ENCODE assay signal across 8 cellular contexts in the genomic region with DNA sequence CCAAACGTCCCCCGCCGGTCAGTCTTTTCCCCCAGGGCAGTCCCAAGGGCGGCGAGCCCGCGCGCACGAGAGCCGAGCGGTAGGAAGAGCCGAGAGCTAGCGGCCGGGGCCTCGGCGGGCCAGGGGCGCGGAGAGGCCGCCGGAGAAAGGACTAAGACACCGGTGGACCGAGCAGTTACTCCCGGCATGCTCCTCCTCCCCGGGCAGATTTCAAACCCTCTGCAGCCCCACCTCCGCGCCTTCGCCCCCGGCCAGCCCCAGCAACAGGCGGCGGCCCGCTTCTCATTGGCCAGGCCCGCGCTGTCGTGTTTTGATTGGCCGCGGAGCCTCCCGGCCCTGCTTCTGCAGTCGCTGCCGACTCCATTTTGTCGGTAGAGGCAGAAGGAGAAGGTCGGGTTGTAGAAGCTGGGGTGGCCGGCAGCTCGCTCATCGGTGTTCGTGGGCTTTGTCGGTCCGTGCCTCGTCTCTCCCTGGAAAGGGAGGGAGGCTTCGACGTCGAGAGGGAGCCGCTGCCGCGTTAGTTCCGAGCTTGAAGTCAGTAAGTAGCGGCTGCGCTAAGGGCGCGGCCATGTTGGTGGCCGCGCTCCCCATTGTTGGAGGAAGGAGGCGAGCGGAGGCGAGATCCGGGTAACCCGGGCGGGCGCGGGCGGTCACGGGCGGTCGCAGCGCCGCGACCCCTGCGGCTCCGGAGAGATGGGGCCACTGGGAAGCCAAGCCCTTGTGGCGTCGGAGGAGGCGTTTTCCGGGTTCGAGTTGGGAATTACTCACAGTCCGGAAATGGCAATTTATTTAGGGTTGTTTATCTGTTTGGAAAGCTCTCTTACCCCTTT. TPM values are rescaled to one million over a fixed set of nuclear protein-coding genes. Genes with fewer than 3 reads are reported as not detected.
DNase-seq lines count a peak whose midpoint lies in the region; ATAC-seq and TF ChIP-seq lines count a peak whose summit lies in the region.

A gene with protein sequence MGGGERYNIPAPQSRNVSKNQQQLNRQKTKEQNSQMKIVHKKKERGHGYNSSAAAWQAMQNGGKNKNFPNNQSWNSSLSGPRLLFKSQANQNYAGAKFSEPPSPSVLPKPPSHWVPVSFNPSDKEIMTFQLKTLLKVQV (plus strand): TSS at position 368 of the 830 bp plus-strand sequence. CDS start 1,630 bp downstream, outside the sequence.

- H3K27me3 ChIP-seq in BLaER1 treated with 17β-estradiol and CSF1 and Interleukin-3, amounts not matched to agents 10 nM and 100 nM: no peaks in the 10 kb centered on the region
- no peaks in the 10 kb centered on the region for H3K27me3 ChIP-seq in liver (ENCODE audit: control insufficient read depth in 4 of 4, insufficient read depth in 4 of 4, low read length in 3 of 4)

- peak within 1 kb of the TSS; percentile 69 to 93 (median 84) for H3K4me3 ChIP-seq in BLaER1 treated with 17β-estradiol and CSF1 and Interleukin-3, amounts not matched to agents 10 nM and 100 nM
- H3K4me3 ChIP-seq in liver (ENCODE audit: low read depth in 1 of 3, low read length in 3 of 3): peak within 1 kb of the TSS; percentile 91 to 95 (median 92)

- H3K36me3 ChIP-seq in BLaER1 treated with 17β-estradiol and CSF1 and Interleukin-3, amounts not matched to agents 10 nM and 100 nM: peaks cover 27 to 39% (median 35%) of the 10 kb centered on the region in 11 experiments; a peak in 20 of 22 replicates
- peaks cover 1 to 8% (median 5%) of the 10 kb centered on the region in 4 donors for H3K36me3 ChIP-seq in liver (ENCODE audit: control insufficient read depth in 4 of 4, insufficient read depth in 3 of 4, low read depth in 1 of 4, low read length in 3 of 4)

- peak within 1 kb of the TSS; percentile 78 to 92 (median 86) for H3K4me2 ChIP-seq in BLaER1 treated with 17β-estradiol and CSF1 and Interleukin-3, amounts not matched to agents 10 nM and 100 nM

- H3K9ac ChIP-seq in BLaER1 treated with 17β-estradiol and CSF1 and Interleukin-3, amounts not matched to agents 10 nM and 100 nM: peak within 1 kb of the TSS; percentile 97 to 100 (median 99)
- peak within 1 kb of the TSS; percentile 97 to 100 for H3K9ac ChIP-seq in liver (ENCODE audit: low read depth in 1 of 2, low read length in 2 of 2)

- H3K4me1 ChIP-seq in BLaER1 treated with 17β-estradiol and CSF1 and Interleukin-3, amounts not matched to agents 10 nM and 100 nM: peaks cover 51 to 67% (median 58%) of the 10 kb centered on the region in 10 experiments
- peaks cover 0 to 23% (median 19%) of the 10 kb centered on the region in 4 donors for H3K4me1 ChIP-seq in liver (ENCODE audit: control insufficient read depth in 4 of 4, insufficient read depth in 4 of 4, low read length in 3 of 4)

- peak in 1 of 2 donors; percentile 16 for TF ChIP-seq RAD21 in liver (IDR thresholded peaks at IDR 0.05)

- peak within 1 kb of the TSS; percentile 97 to 100 (median 99) for H3K27ac ChIP-seq in BLaER1 treated with 17β-estradiol and CSF1 and Interleukin-3, amounts not matched to agents 10 nM and 100 nM
- H3K27ac ChIP-seq in liver (ENCODE audit: low read depth in 1 of 2, low read length in 2 of 2): peak within 1 kb of the TSS; percentile 95 to 98

- TF ChIP-seq CTCF in liver (IDR thresholded peaks at IDR 0.05; ENCODE audit: low read depth, low read length, missing input control): no peak

- no peaks in the 10 kb centered on the region for H3K9me3 ChIP-seq in BLaER1 treated with 17β-estradiol and CSF1 and Interleukin-3, amounts not matched to agents 10 nM and 100 nM (replicated peaks in 1 of 11)
- H3K9me3 ChIP-seq in liver (ENCODE audit: control insufficient read depth in 4 of 4, low read length in 3 of 4): no peaks in the 10 kb centered on the region

- WGBS in liver: under 1% methylated on average over 84 of the region's 84 CpGs

- peaks cover 17 to 36% (median 33%) of the 10 kb centered on the region in 11 experiments; a peak in 21 of 22 replicates for H4K20me1 ChIP-seq in BLaER1 treated with 17β-estradiol and CSF1 and Interleukin-3, amounts not matched to agents 10 nM and 100 nM

- DNase-seq in NCI-H774 (lab: John Stamatoyannopoulos, UW): peak; percentile 72
- peak; percentile 96 to 97 for DNase-seq in activated CD4-positive, alpha-beta T cell treated with anti-CD3 and anti-CD28 coated beads, Interleukin-2, amount 50 U/mL, for 48 hours
- peak; percentile 97 for DNase-seq in dermis blood vessel endothelial cell
- DNase-seq in stimulated activated CD4-positive, alpha-beta T cell treated with anti-CD3 and anti-CD28 coated beads, Interleukin-4, amount 100 ng/mL, for 24 hours: peak; percentile 97

- ATAC-seq in GM19395 (IDR thresholded peaks at IDR 0.05; ENCODE audit: unreplicated experiment) (peak; percentile 81), HG03565 (IDR thresholded peaks at IDR 0.05; ENCODE audit: unreplicated experiment) (peak; percentile 37)

TF ChIP-seq in liver, 16 proteins besides CTCF, POLR2A, EP300 and RAD21:
- TF ChIP-seq, protein P1, sequence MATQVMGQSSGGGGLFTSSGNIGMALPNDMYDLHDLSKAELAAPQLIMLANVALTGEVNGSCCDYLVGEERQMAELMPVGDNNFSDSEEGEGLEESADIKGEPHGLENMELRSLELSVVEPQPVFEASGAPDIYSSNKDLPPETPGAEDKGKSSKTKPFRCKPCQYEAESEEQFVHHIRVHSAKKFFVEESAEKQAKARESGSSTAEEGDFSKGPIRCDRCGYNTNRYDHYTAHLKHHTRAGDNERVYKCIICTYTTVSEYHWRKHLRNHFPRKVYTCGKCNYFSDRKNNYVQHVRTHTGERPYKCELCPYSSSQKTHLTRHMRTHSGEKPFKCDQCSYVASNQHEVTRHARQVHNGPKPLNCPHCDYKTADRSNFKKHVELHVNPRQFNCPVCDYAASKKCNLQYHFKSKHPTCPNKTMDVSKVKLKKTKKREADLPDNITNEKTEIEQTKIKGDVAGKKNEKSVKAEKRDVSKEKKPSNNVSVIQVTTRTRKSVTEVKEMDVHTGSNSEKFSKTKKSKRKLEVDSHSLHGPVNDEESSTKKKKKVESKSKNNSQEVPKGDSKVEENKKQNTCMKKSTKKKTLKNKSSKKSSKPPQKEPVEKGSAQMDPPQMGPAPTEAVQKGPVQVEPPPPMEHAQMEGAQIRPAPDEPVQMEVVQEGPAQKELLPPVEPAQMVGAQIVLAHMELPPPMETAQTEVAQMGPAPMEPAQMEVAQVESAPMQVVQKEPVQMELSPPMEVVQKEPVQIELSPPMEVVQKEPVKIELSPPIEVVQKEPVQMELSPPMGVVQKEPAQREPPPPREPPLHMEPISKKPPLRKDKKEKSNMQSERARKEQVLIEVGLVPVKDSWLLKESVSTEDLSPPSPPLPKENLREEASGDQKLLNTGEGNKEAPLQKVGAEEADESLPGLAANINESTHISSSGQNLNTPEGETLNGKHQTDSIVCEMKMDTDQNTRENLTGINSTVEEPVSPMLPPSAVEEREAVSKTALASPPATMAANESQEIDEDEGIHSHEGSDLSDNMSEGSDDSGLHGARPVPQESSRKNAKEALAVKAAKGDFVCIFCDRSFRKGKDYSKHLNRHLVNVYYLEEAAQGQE (IDR thresholded peaks at IDR 0.05): peak; percentile 91
- TF ChIP-seq, protein P2, sequence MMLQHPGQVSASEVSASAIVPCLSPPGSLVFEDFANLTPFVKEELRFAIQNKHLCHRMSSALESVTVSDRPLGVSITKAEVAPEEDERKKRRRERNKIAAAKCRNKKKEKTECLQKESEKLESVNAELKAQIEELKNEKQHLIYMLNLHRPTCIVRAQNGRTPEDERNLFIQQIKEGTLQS (IDR thresholded peaks at IDR 0.05): no peak
- TF ChIP-seq, protein P3, sequence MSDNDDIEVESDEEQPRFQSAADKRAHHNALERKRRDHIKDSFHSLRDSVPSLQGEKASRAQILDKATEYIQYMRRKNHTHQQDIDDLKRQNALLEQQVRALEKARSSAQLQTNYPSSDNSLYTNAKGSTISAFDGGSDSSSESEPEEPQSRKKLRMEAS (IDR thresholded peaks at IDR 0.05): peak; percentile 27
- TF ChIP-seq SP1 (IDR thresholded peaks at IDR 0.05): peak; percentile 83
- TF ChIP-seq EGR1 (IDR thresholded peaks at IDR 0.05; ENCODE audit: low read depth in 2 of 2): peak in 1 of 2 donors; percentile 40
- TF ChIP-seq HNF4A (conservative IDR thresholded peaks at IDR 0.05): no peak
- TF ChIP-seq JUND (IDR thresholded peaks at IDR 0.05): no peak
- TF ChIP-seq YY1 (IDR thresholded peaks at IDR 0.05): peak; percentile 99
- TF ChIP-seq, protein P4, sequence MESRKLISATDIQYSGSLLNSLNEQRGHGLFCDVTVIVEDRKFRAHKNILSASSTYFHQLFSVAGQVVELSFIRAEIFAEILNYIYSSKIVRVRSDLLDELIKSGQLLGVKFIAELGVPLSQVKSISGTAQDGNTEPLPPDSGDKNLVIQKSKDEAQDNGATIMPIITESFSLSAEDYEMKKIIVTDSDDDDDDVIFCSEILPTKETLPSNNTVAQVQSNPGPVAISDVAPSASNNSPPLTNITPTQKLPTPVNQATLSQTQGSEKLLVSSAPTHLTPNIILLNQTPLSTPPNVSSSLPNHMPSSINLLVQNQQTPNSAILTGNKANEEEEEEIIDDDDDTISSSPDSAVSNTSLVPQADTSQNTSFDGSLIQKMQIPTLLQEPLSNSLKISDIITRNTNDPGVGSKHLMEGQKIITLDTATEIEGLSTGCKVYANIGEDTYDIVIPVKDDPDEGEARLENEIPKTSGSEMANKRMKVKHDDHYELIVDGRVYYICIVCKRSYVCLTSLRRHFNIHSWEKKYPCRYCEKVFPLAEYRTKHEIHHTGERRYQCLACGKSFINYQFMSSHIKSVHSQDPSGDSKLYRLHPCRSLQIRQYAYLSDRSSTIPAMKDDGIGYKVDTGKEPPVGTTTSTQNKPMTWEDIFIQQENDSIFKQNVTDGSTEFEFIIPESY (IDR thresholded peaks at IDR 0.05): peak; percentile 44
- TF ChIP-seq TAF1 (conservative IDR thresholded peaks at IDR 0.05): peak; percentile 85
- TF ChIP-seq RXRA (IDR thresholded peaks at IDR 0.05): peak in 1 of 2 donors; percentile 12

RNA-seq across cellular contexts. Expression of the gene that starts here (rescaled TPM):
- 157 and 190 TPM in 2 replicates for total RNA-seq in dermis blood vessel endothelial cell
- 10 to 100 TPM; 46.5 to 63.6 TPM for total RNA-seq in liver
- polyA plus RNA-seq in liver: 10 to 100 TPM; 24.9 to 26.0 TPM

Comparison
In these comparisons a context has a peak if more than half of its experiments do, and no peak if none do; other contexts are left out.
1. Peak in every context shown above with its lines: DNase-seq, ATAC-seq, H3K4me3 ChIP-seq and H3K27ac ChIP-seq.